ENCODE assay signal across 8 cellular contexts in genomic region chr11:125624756-125625213, GRCh38. TPM values are rescaled to one million over a fixed set of nuclear protein-coding genes. Genes with fewer than 3 reads are reported as not detected.
DNase-seq lines count a peak whose midpoint lies in the region; ATAC-seq and TF ChIP-seq lines count a peak whose summit lies in the region.

CHEK1 (plus strand) TSS chr11:125625163; CDS start chr11:125626769, 1,606 bp downstream.

- H3K27ac ChIP-seq in RWPE2 (ENCODE audit: poor library complexity, severe bottlenecking): peak within 1 kb of the TSS; percentile 86
- H3K27ac ChIP-seq in trophoblast cell (ENCODE audit: low read depth, low read length): peak within 1 kb of the TSS; percentile 96

- H2BK12ac ChIP-seq in trophoblast cell (ENCODE audit: low read length): no peak within 1 kb of the TSS

- H4K91ac ChIP-seq in trophoblast cell (ENCODE audit: low read depth, low read length): peak within 1 kb of the TSS; percentile 79

- peaks cover 61% of the 10 kb centered on the region for H3K36me3 ChIP-seq in RWPE2 (ENCODE audit: low read depth)
- H3K36me3 ChIP-seq in trophoblast cell (ENCODE audit: control insufficient read depth in 1 of 2, insufficient read depth in 2 of 2, low read length in 2 of 2): peaks cover 7 to 20% of the 10 kb centered on the region in 2 experiments

- peak within 1 kb of the TSS; percentile 64 for H3K18ac ChIP-seq in trophoblast cell (ENCODE audit: low read length)

- H3K4ac ChIP-seq in trophoblast cell (ENCODE audit: low read depth, low read length): peak within 1 kb of the TSS; percentile 22

- peak within 1 kb of the TSS; percentile 90 for H4K8ac ChIP-seq in trophoblast cell (ENCODE audit: low read depth, low read length)

- in situ Hi-C loops in G401 (cut with HindIII; ENCODE audit: low sequenced_read_pairs): no loop called here

- H2AFZ ChIP-seq in trophoblast cell (ENCODE audit: insufficient read depth, low read length, poor library complexity): peak within 1 kb of the TSS; percentile 71

- peak within 1 kb of the TSS; percentile 79 for H4K12ac ChIP-seq in trophoblast cell (ENCODE audit: low read depth, low read length)

- no peaks in the 10 kb centered on the region for H3K9me3 ChIP-seq in RWPE2 (ENCODE audit: severe bottlenecking)
- H3K9me3 ChIP-seq in trophoblast cell (ENCODE audit: insufficient read depth, low read depth, low read length): no peaks in the 10 kb centered on the region

- H2BK5ac ChIP-seq in trophoblast cell (ENCODE audit: low read depth, low read length, poor library complexity): peak within 1 kb of the TSS; percentile 86

- no peak for ATAC-seq in RWPE2 (ENCODE audit: low read depth)

- peak within 1 kb of the TSS; percentile 79 for H2BK120ac ChIP-seq in trophoblast cell (ENCODE audit: insufficient read depth, low read length, poor library complexity)

- peak within 1 kb of the TSS; percentile 93 for H3K14ac ChIP-seq in trophoblast cell (ENCODE audit: low read length)

- peaks cover 4% of the 10 kb centered on the region for H3K79me2 ChIP-seq in trophoblast cell (ENCODE audit: control insufficient read depth, insufficient read depth, low read length, poor library complexity)

- H3K23ac ChIP-seq in trophoblast cell (ENCODE audit: low read length): no peak within 1 kb of the TSS

- H3K27me3 ChIP-seq in RWPE2 (ENCODE audit: insufficient read depth, poor library complexity, severe bottlenecking) (no peaks in the 10 kb centered on the region), trophoblast cell (ENCODE audit: insufficient read depth, low read length) (no peaks in the 10 kb centered on the region)

- H3K4me3 ChIP-seq in RWPE2 (ENCODE audit: severe bottlenecking) (peak within 1 kb of the TSS; percentile 62), epithelial cell of proximal tubule (ENCODE audit: low read depth, low read length) (peak within 1 kb of the TSS; percentile 72), trophoblast cell (ENCODE audit: low read depth, low read length) (peak within 1 kb of the TSS; percentile 79)

- WGBS in trophoblast cell (ENCODE audit: extremely low coverage, insufficient coverage, insufficient read length): no CpG with 5 or more reads among the region's 9 CpGs

- H2AK5ac ChIP-seq in trophoblast cell (ENCODE audit: low read length): no peak within 1 kb of the TSS

- no peak for TF ChIP-seq CTCF in RWPE2 (IDR thresholded peaks at IDR 0.05; ENCODE audit: poor library complexity, severe bottlenecking)
- no peak for TF ChIP-seq CTCF in epithelial cell of proximal tubule (conservative IDR thresholded peaks at IDR 0.05; ENCODE audit: low read depth, low read length)

- peak within 1 kb of the TSS; percentile 66 for H3K4me2 ChIP-seq in trophoblast cell (ENCODE audit: low read length)

- H3K79me1 ChIP-seq in trophoblast cell (ENCODE audit: low read length): peaks cover 9% of the 10 kb centered on the region

- DNase-seq in G401 (ENCODE audit: low spot score): no peak
- no peak for DNase-seq in RWPE2 (ENCODE audit: low spot score)
- DNase-seq in epithelial cell of proximal tubule (ENCODE audit: low read depth): no peak
- no peak for DNase-seq in trophoblast cell
- no peak for DNase-seq in NCI-H2081 treated with DMSO at 0.1 percent for 48 hours (lab: John Stamatoyannopoulos, UW)
- DNase-seq in NK-92 treated with Interleukin-12 subunit alpha and Interleukin-12 subunit beta, amount 100 ng/mL, for 24 hours (lab: John Stamatoyannopoulos, UW): no peak
- DNase-seq in MV-4-11 (lab: John Stamatoyannopoulos, UW): no peak
- no peak for DNase-seq in OCI-M1 (lab: John Stamatoyannopoulos, UW)

- peaks cover 23% of the 10 kb centered on the region for H3K4me1 ChIP-seq in RWPE2 (ENCODE audit: insufficient read depth, poor library complexity, severe bottlenecking)
- H3K4me1 ChIP-seq in trophoblast cell (ENCODE audit: control insufficient read depth in 1 of 2, insufficient read depth in 2 of 2, low read length in 2 of 2): peaks cover 0 to 3% of the 10 kb centered on the region in 2 experiments

- H3K9ac ChIP-seq in trophoblast cell (ENCODE audit: low read length): peak within 1 kb of the TSS; percentile 85

RNA-seq across cellular contexts. Expression of gene CHEK1, which starts in this region (rescaled TPM):
- total RNA-seq in G401 (2014; rRNA removed; shearing (Covaris generic)): 42.5 and 65.3 TPM in 2 replicates
- 43.2 and 48.9 TPM in 2 replicates for total RNA-seq in epithelial cell of proximal tubule
- 22.8 and 24.8 TPM in 2 replicates for polyA plus RNA-seq in trophoblast cell (2013)
